In genomic region chr1:231677442-231677841, GRCh38 we compare ENCODE assay signal across 30 cellular contexts.
"Had no signal": no experiment of that assay in that cellular context is flagged by ENCODE, and none has a peak within 500 bp of the region (broad histone marks: within the 10 kb centered on the region; RNA-seq: fewer than 3 reads in every experiment).

No MANE protein-coding gene starts in this region.

- H3K27me3 ChIP-seq: neural progenitor cell, ovary, spleen, suprapubic skin, testis, tibial artery, transverse colon, upper lobe of right lung, uterus had no signal

- H2AFZ ChIP-seq: neural progenitor cell, parathyroid adenoma had no signal

- H3K27me3 Mint-ChIP-seq: naive thymus-derived CD8-positive, alpha-beta T cell; progenitor cell of endocrine pancreas; stimulated activated naive CD8-positive, alpha-beta T cell treated with anti-CD3 and anti-CD28 coated beads, Interleukin-15, amount 100 ng/mL, for 72 hours; type B pancreatic cell had no signal

- DNase-seq: naive thymus-derived CD8-positive, alpha-beta T cell; occipital lobe; ovary; posterior cingulate gyrus; psoas muscle; right cardiac atrium; spleen; stimulated activated CD4-positive, alpha-beta T cell treated with anti-CD3 and anti-CD28 coated beads, Interleukin-12 subunit alpha, Interleukin-12 subunit beta, amount 100 ng/mL, for 4 hours; stimulated activated CD4-positive, alpha-beta T cell treated with anti-CD3 and anti-CD28 coated beads, Interleukin-1b, Interleukin-23, amount 100 ng/mL, for 48 hours; stimulated activated CD4-positive, alpha-beta T cell treated with anti-CD3 and anti-CD28 coated beads, Interleukin-4, amount 100 ng/mL, for 1 hour; stimulated activated CD4-positive, alpha-beta T cell treated with anti-CD3 and anti-CD28 coated beads, Interleukin-4, amount 100 ng/mL, for 4 hours; stimulated activated CD8-positive, alpha-beta memory T cell treated with anti-CD3 and anti-CD28 coated beads, Interleukin-4, amount 100 ng/mL, for 48 hours; stimulated activated naive CD4-positive, alpha-beta T cell; stimulated activated naive CD8-positive, alpha-beta T cell treated with anti-CD3 and anti-CD28 coated beads, Interleukin-15, amount 100 ng/mL, for 72 hours; stimulated activated naive CD8-positive, alpha-beta T cell treated with anti-CD3 and anti-CD28 coated beads, Interleukin-15, Interleukin-2, amounts not matched to agents 100 U/mL and 50 U/mL, for 24 hours; substantia nigra; testis; tibial artery; transverse colon; upper lobe of right lung; uterus had no signal

- ATAC-seq: naive thymus-derived CD8-positive, alpha-beta T cell; natural killer cell treated with Interleukin-12 subunit alpha and Interleukin-12 subunit beta and Interleukin-15 and Interleukin-18, amount 100 ng/mL, for 72 hours; psoas muscle; right cardiac atrium; stimulated activated memory B cell treated with anti-CD40 and anti-IgM and Interleukin-4, amounts not matched to agents 10 μg/mL and 1 μg/mL and 100 μg/mL, for 72 hours; stimulated activated naive CD8-positive, alpha-beta T cell treated with anti-CD3 and anti-CD28 coated beads, Interleukin-15, amount 100 ng/mL, for 72 hours; stimulated activated naive CD8-positive, alpha-beta T cell treated with anti-CD3 and anti-CD28 coated beads, Interleukin-15, Interleukin-2, amounts not matched to agents 100 U/mL and 50 U/mL, for 24 hours; upper lobe of right lung had no signal

- H3K4me3 Mint-ChIP-seq: naive thymus-derived CD8-positive, alpha-beta T cell; natural killer cell treated with Interleukin-12 subunit alpha and Interleukin-12 subunit beta and Interleukin-15 and Interleukin-18, amount 100 ng/mL, for 72 hours; neural progenitor cell; stimulated activated memory B cell treated with anti-CD40 and anti-IgM and Interleukin-4, amounts not matched to agents 10 μg/mL and 1 μg/mL and 100 μg/mL, for 72 hours; stimulated activated naive CD8-positive, alpha-beta T cell treated with anti-CD3 and anti-CD28 coated beads, Interleukin-15, amount 100 ng/mL, for 72 hours; type B pancreatic cell had no signal

- H3K4me3 ChIP-seq: neural progenitor cell, ovary, psoas muscle, skin epidermis, smooth muscle cell, spleen, suprapubic skin, testis, tibial artery, transverse colon, upper lobe of right lung, uterus had no signal

- H3K4me1 Mint-ChIP-seq: stimulated activated memory B cell treated with anti-CD40 and anti-IgM and Interleukin-4, amounts not matched to agents 10 μg/mL and 1 μg/mL and 100 μg/mL, for 72 hours had no signal

- H3K27ac ChIP-seq: neural progenitor cell, ovary, parathyroid adenoma, psoas muscle, skin epidermis, spleen, suprapubic skin, testis, tibial artery, transverse colon, upper lobe of right lung, uterus had no signal

- H3K36me3 ChIP-seq: neural progenitor cell, ovary, suprapubic skin, tibial artery, transverse colon, upper lobe of right lung, uterus had no signal

- H3K27ac Mint-ChIP-seq: natural killer cell treated with Interleukin-12 subunit alpha and Interleukin-12 subunit beta and Interleukin-15 and Interleukin-18, amount 100 ng/mL, for 72 hours; neural progenitor cell; stimulated activated memory B cell treated with anti-CD40 and anti-IgM and Interleukin-4, amounts not matched to agents 10 μg/mL and 1 μg/mL and 100 μg/mL, for 72 hours; stimulated activated naive CD8-positive, alpha-beta T cell treated with anti-CD3 and anti-CD28 coated beads, Interleukin-15, amount 100 ng/mL, for 72 hours; type B pancreatic cell had no signal

- H3K4me1 ChIP-seq: neural progenitor cell, parathyroid adenoma, psoas muscle, testis, tibial artery, upper lobe of right lung, uterus had no signal

- H3K79me2 ChIP-seq: parathyroid adenoma had no signal

- H3K9me3 Mint-ChIP-seq: naive thymus-derived CD8-positive, alpha-beta T cell; natural killer cell treated with Interleukin-12 subunit alpha and Interleukin-12 subunit beta and Interleukin-15 and Interleukin-18, amount 100 ng/mL, for 72 hours; neural progenitor cell; stimulated activated memory B cell treated with anti-CD40 and anti-IgM and Interleukin-4, amounts not matched to agents 10 μg/mL and 1 μg/mL and 100 μg/mL, for 72 hours; stimulated activated naive CD8-positive, alpha-beta T cell treated with anti-CD3 and anti-CD28 coated beads, Interleukin-15, amount 100 ng/mL, for 72 hours; type B pancreatic cell had no signal

- H3K9ac ChIP-seq: neural progenitor cell, parathyroid adenoma had no signal

- H3K9me3 ChIP-seq: ovary, psoas muscle, spleen, suprapubic skin, testis, tibial artery, transverse colon, upper lobe of right lung, uterus had no signal

- H3K36me3 Mint-ChIP-seq: natural killer cell treated with Interleukin-12 subunit alpha and Interleukin-12 subunit beta and Interleukin-15 and Interleukin-18, amount 100 ng/mL, for 72 hours; neural progenitor cell; type B pancreatic cell had no signal

- H3K4me2 ChIP-seq: neural progenitor cell, smooth muscle cell had no signal
